ENCODE assay signal across 28 cellular contexts in genomic region chr7:51013861-51014511, GRCh38.
DNase-seq lines count a peak whose midpoint lies in the region; ATAC-seq, FAIRE-seq and TF ChIP-seq lines count a peak whose summit lies in the region.
"Had no signal": no experiment of that assay in that cellular context is flagged by ENCODE, and none has a peak within 500 bp of the region (broad histone marks: within the 10 kb centered on the region; RNA-seq: fewer than 3 reads in every experiment).

No MANE protein-coding gene starts in this region.

- H2AFZ ChIP-seq in HepG2 (ENCODE audit: low read length) = no peak overlapping the region
- H2AFZ ChIP-seq: GM23248 had no signal

- H3K4me1 Mint-ChIP-seq in CD8-positive, alpha-beta memory T cell = no peaks in the 10 kb centered on the region
- H3K4me1 Mint-ChIP-seq: B cell, CD14-positive monocyte had no signal

- TF ChIP-seq RAD21 in HepG2 (CRISPR knock-in tag; IDR thresholded peaks at IDR 0.05) = no peak

- H3K4me1 ChIP-seq in left ventricle myocardium inferior (peaks cover 44% of the 10 kb centered on the region), HepG2 (ENCODE audit: insufficient read depth, low read length) (peaks cover 24% of the 10 kb centered on the region), upper lobe of right lung (no peaks in the 10 kb centered on the region)
- no peaks in the 10 kb centered on the region for H3K4me1 ChIP-seq in CD8-positive, alpha-beta memory T cell (ENCODE audit: insufficient read depth, low read length)

- no peak for TF ChIP-seq POLR2A in HepG2 (IDR thresholded peaks at IDR 0.05; ENCODE audit: insufficient read depth in 1 of 2, low read depth in 2 of 2, low read length in 2 of 2)

- no peak overlapping the region for H3K4me3 Mint-ChIP-seq in CD8-positive, alpha-beta memory T cell
- H3K4me3 Mint-ChIP-seq: B cell, CD14-positive monocyte had no signal

- CTCF ChIA-PET in HepG2 (lab: Yijun Ruan, JAX; ENCODE audit: low intra/inter-chr PET ratio, low total read pairs) = no interaction called here
- CTCF ChIA-PET in CD8-positive, alpha-beta memory T cell (lab: Charles Lee) = no interaction called here

- H3K27me3 ChIP-seq in left ventricle myocardium inferior (ENCODE audit: low read depth) (no peaks in the 10 kb centered on the region), HepG2 (ENCODE audit: control insufficient read depth in 1 of 2, insufficient read depth in 2 of 2, low read length in 2 of 2) (peaks cover 2 to 27% of the 10 kb centered on the region in 2 experiments; a peak in 2 of 5 replicates), upper lobe of right lung (no peaks in the 10 kb centered on the region)
- no peaks in the 10 kb centered on the region for H3K27me3 ChIP-seq in CD8-positive, alpha-beta memory T cell (ENCODE audit: insufficient read depth, low read length, poor library complexity, severe bottlenecking)

- no peak overlapping the region for H3K9ac ChIP-seq in HepG2 (ENCODE audit: insufficient read depth, low read depth, low read length)
- H3K9ac ChIP-seq: GM23248, KMS-11 had no signal

- H3K36me3 Mint-ChIP-seq in CD8-positive, alpha-beta memory T cell = no peaks in the 10 kb centered on the region
- H3K36me3 Mint-ChIP-seq: CD14-positive monocyte had no signal

- FAIRE-seq in HepG2 (lab: Jason Lieb, UNC) = no peak
- FAIRE-seq: A204.1, D721Med, HTR-8/SVneo had no signal

- POLR2A ChIA-PET in HepG2 (lab: Yijun Ruan, JAX) = no interaction called here
- POLR2A ChIA-PET in CD8-positive, alpha-beta memory T cell (lab: Charles Lee) = no interaction called here

- peaks cover 0 to 5% (median 0%) of the 10 kb centered on the region in 5 donors for H3K9me3 Mint-ChIP-seq in CD8-positive, alpha-beta memory T cell
- H3K9me3 Mint-ChIP-seq: CD14-positive monocyte had no signal

- DNase-seq in Right ventricle myocardium inferior (ENCODE audit: missing footprints) = peak; percentile 54
- DNase-seq in left ventricle myocardium inferior = no peak
- DNase-seq in coronary artery (ENCODE audit: low spot score) = peak; percentile 53
- DNase-seq in HepG2 (ENCODE audit: low spot score) = no peak
- DNase-seq in upper lobe of right lung = peak; percentile 52
- DNase-seq in CD8-positive, alpha-beta memory T cell = no peak
- no peak for DNase-seq in GM03348 (ENCODE audit: low spot score)
- DNase-seq in NCI-H187 treated with DMSO at 0.1 percent for 48 hours (lab: John Stamatoyannopoulos, UW) = no peak
- DNase-seq: DMS53, GF-D8, GM23248, IMR-90, NCI-H1092 treated with DMSO at 0.1 percent for 48 hours, NCI-H146, NCI-H2029 treated with DMSO at 0.1 percent for 48 hours, NCI-H226, NCI-H524, NCI-H82, OCI-M1, SHP77 treated with DMSO at 0.1 percent for 48 hours had no signal

- H3K79me2 ChIP-seq in HepG2 (ENCODE audit: insufficient read depth, low read length) = no peaks in the 10 kb centered on the region

- no peak for ATAC-seq in Right ventricle myocardium inferior
- peak; percentile 18; the same call in 2 of the 3 replicates for ATAC-seq in HepG2
- ATAC-seq in upper lobe of right lung = no peak
- ATAC-seq: HCT116 had no signal

- in situ Hi-C loops in HepG2 (cut with HindIII; ENCODE audit: extremely low pct_ligation_motif_present, low pct_unique_long_range_greater_than_20kb) = no loop called here

- H3K9me3 ChIP-seq in left ventricle myocardium inferior (replicated peaks) = no peaks in the 10 kb centered on the region
- H3K9me3 ChIP-seq in HepG2 (ENCODE audit: low read length) = no peaks in the 10 kb centered on the region
- no peaks in the 10 kb centered on the region for H3K9me3 ChIP-seq in upper lobe of right lung
- no peaks in the 10 kb centered on the region for H3K9me3 ChIP-seq in CD8-positive, alpha-beta memory T cell (ENCODE audit: low read length)

- H3K27ac ChIP-seq in left ventricle myocardium inferior (replicated peaks) (no peak overlapping the region), coronary artery (no peak overlapping the region), HepG2 (ENCODE audit: extremely low read length, insufficient read depth, low read length) (no peak overlapping the region), upper lobe of right lung (no peak overlapping the region)
- H3K27ac ChIP-seq in CD8-positive, alpha-beta memory T cell (ENCODE audit: low read depth, low read length) = no peak overlapping the region
- H3K27ac ChIP-seq: GM23248, KMS-11, SK-N-MC had no signal

- TF ChIP-seq EP300 in HepG2 (IDR thresholded peaks at IDR 0.05; ENCODE audit: low read depth in 2 of 2, low read length in 2 of 2) (no peak), HepG2 (CRISPR knock-in tag; IDR thresholded peaks at IDR 0.05; ENCODE audit: borderline replicate concordance) (no peak)

- H3K27ac Mint-ChIP-seq in CD8-positive, alpha-beta memory T cell = no peak overlapping the region
- H3K27ac Mint-ChIP-seq: B cell, CD14-positive monocyte had no signal

- H3K36me3 ChIP-seq in left ventricle myocardium inferior (no peaks in the 10 kb centered on the region), HepG2 (replicated peaks in 1 of 2; ENCODE audit: control insufficient read depth in 1 of 2, insufficient read depth in 2 of 2, low read length in 2 of 2) (no peaks in the 10 kb centered on the region), upper lobe of right lung (no peaks in the 10 kb centered on the region)
- H3K36me3 ChIP-seq in CD8-positive, alpha-beta memory T cell (ENCODE audit: insufficient read depth, low read length) = no peaks in the 10 kb centered on the region

- BruUV-seq in HepG2 (replicated peaks; lab: Mats Ljungman, UMichigan) = no TSS peak

- H3K27me3 Mint-ChIP-seq in CD8-positive, alpha-beta memory T cell = peaks cover 0 to 5% of the 10 kb centered on the region in 2 donors
- H3K27me3 Mint-ChIP-seq: B cell had no signal

- H4K20me1 ChIP-seq in HepG2 (ENCODE audit: insufficient read depth, low read length) = no peaks in the 10 kb centered on the region

- intact Hi-C loops in Right ventricle myocardium inferior (cut with DNase I) = no loop called here
- intact Hi-C loops in left ventricle myocardium inferior (cut with micrococcal nuclease) = no loop called here
- intact Hi-C loops in HepG2 (cut with micrococcal nuclease; ENCODE audit: unreplicated experiment) = no loop called here
- intact Hi-C loops in upper lobe of right lung (cut with DNase I) = no loop called here

- WGBS in HepG2 (ENCODE audit: low lambda C conversion rate) = 58% methylated on average over 18 of the region's 21 CpGs

- no peak overlapping the region for H3K4me3 ChIP-seq in left ventricle myocardium inferior
- H3K4me3 ChIP-seq in coronary artery = no peak overlapping the region
- no peak overlapping the region for H3K4me3 ChIP-seq in HepG2 (replicated peaks in 1 of 3; ENCODE audit: insufficient read depth in 1 of 3, low read depth in 2 of 3, low read length in 3 of 3)
- H3K4me3 ChIP-seq in upper lobe of right lung = no peak overlapping the region
- no peak overlapping the region for H3K4me3 ChIP-seq in CD8-positive, alpha-beta memory T cell (ENCODE audit: low read length)
- H3K4me3 ChIP-seq: GM23248, SK-N-MC had no signal

- no peak for TF ChIP-seq CTCF in left ventricle myocardium inferior (IDR thresholded peaks at IDR 0.05; ENCODE audit: borderline replicate concordance)
- no peak for TF ChIP-seq CTCF in coronary artery (IDR thresholded peaks at IDR 0.05)
- no peak for TF ChIP-seq CTCF in HepG2 (CRISPR knock-in tag; IDR thresholded peaks at IDR 0.05)
- TF ChIP-seq CTCF in upper lobe of right lung (IDR thresholded peaks at IDR 0.05) = no peak

- no peak overlapping the region for H3K4me2 ChIP-seq in HepG2 (ENCODE audit: low read depth, low read length)
- H3K4me2 ChIP-seq: KMS-11 had no signal

TF ChIP-seq in HepG2, 621 proteins besides CTCF, POLR2A, EP300 and RAD21:
- 0 out of 2 replicates have a peak, but pooled peaks have one; percentile 24 for TF ChIP-seq POLR2G (IDR thresholded peaks at IDR 0.05; ENCODE audit: low read depth, low read length)
- TF ChIP-seq MTF1 (CRISPR knock-in tag; IDR thresholded peaks at IDR 0.05) = no peak
- TF ChIP-seq ZNF101 (CRISPR knock-in tag; IDR thresholded peaks at IDR 0.05; ENCODE audit: borderline replicate concordance, low read depth) = no peak

Comparison
In these comparisons a context has a peak if more than half of its experiments do, and no peak if none do; other contexts are left out.
1. DNase-seq: peak in Right ventricle myocardium inferior (single experiment), coronary artery (single experiment) and upper lobe of right lung (single experiment); none in left ventricle myocardium inferior (single experiment), HepG2 (single experiment), CD8-positive, alpha-beta memory T cell (0 of 5), GM03348 (single experiment) and NCI-H187 treated with DMSO at 0.1 percent for 48 hours (single experiment).